In the genomic region with DNA sequence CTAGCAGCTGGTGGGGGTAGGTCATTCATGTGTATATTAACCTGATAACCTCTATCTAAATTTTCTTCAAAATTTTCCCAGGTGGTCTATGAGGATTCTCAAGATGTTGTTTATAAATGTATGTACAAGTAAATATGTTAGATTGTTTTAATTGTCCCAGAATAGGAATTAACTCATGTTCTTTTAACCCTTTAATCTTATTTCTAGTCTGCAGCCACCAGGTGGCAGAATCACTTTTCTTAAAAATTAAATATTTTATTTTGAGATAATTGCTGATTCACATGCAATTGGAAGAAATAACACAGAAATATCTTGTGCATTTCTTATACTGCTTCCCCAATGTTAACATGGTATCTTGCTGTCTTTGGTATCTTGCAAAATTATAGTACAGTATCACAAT, we compare ENCODE assay signal across 14 cellular contexts.
A peak's percentile ranks its signal among the peaks of the same experiment; 100 is the strongest.
DNase-seq lines count a peak whose midpoint lies in the region; ATAC-seq, FAIRE-seq and TF ChIP-seq lines count a peak whose summit lies in the region.
"Had no signal": no experiment of that assay in that cellular context is flagged by ENCODE, and none has a peak within 500 bp of the region (broad histone marks: within the 10 kb centered on the region; RNA-seq: fewer than 3 reads in every experiment).

No MANE protein-coding gene starts in this region.

- H3K36me3 Mint-ChIP-seq in WTC11 = peaks cover 21% of the 10 kb centered on the region
- no peaks in the 10 kb centered on the region for H3K36me3 Mint-ChIP-seq in CD4-positive, alpha-beta memory T cell
- H3K36me3 Mint-ChIP-seq: IgD-negative memory B cell had no signal

- peak; percentile 35 for TF ChIP-seq RAD21 in HCT116 (IDR thresholded peaks at IDR 0.05; ENCODE audit: low read depth)

- no peak overlapping the region for H3K27ac Mint-ChIP-seq in WTC11
- H3K27ac Mint-ChIP-seq in CD4-positive, alpha-beta memory T cell = no peak overlapping the region
- H3K27ac Mint-ChIP-seq: IgD-negative memory B cell had no signal

- peak; percentile 35 for TF ChIP-seq CTCF in D721Med (IDR thresholded peaks at IDR 0.05; ENCODE audit: insufficient read depth, missing control alignments)
- peak; percentile 30 to 66 (median 32); a peak in 4 of 6 replicates for TF ChIP-seq CTCF in HCT116 (IDR thresholded peaks at IDR 0.05 in 2 of 3, conservative IDR thresholded peaks at IDR 0.05 in 1 of 3; ENCODE audit: borderline replicate concordance in 1 of 3, insufficient read depth in 1 of 3, low read depth in 2 of 3, low read length in 2 of 3)
- TF ChIP-seq CTCF in WTC11 (IDR thresholded peaks at IDR 0.05) = peak; percentile 21; the same call in 1 of the 2 replicates
- TF ChIP-seq CTCF in lower lobe of right lung (IDR thresholded peaks at IDR 0.05) = peak; percentile 9

- H3K4me1 Mint-ChIP-seq in WTC11 = no peaks in the 10 kb centered on the region
- H3K4me1 Mint-ChIP-seq in CD4-positive, alpha-beta memory T cell = no peaks in the 10 kb centered on the region
- H3K4me1 Mint-ChIP-seq: central memory CD8-positive, alpha-beta T cell had no signal

- no peaks in the 10 kb centered on the region for H3K27me3 ChIP-seq in HCT116 (ENCODE audit: insufficient read depth, low read length)
- no peaks in the 10 kb centered on the region for H3K27me3 ChIP-seq in lower lobe of right lung (ENCODE audit: low read depth)
- H3K27me3 ChIP-seq in CD4-positive, alpha-beta memory T cell (ENCODE audit: insufficient read depth, low read length) = no peaks in the 10 kb centered on the region

- peaks cover 23% of the 10 kb centered on the region for H3K9me3 Mint-ChIP-seq in WTC11
- H3K9me3 Mint-ChIP-seq in CD4-positive, alpha-beta memory T cell = no peaks in the 10 kb centered on the region
- H3K9me3 Mint-ChIP-seq: central memory CD8-positive, alpha-beta T cell; IgD-negative memory B cell had no signal

- H3K79me2 ChIP-seq in HCT116 (ENCODE audit: insufficient read depth, low read length) = no peaks in the 10 kb centered on the region

- no peak overlapping the region for H3K9ac ChIP-seq in HCT116 (ENCODE audit: low read length)

- no peaks in the 10 kb centered on the region for H3K9me3 ChIP-seq in HCT116 (ENCODE audit: control insufficient read depth in 1 of 2, insufficient read depth in 1 of 2, low read depth in 1 of 2, low read length in 2 of 2)
- no peaks in the 10 kb centered on the region for H3K9me3 ChIP-seq in lower lobe of right lung
- H3K9me3 ChIP-seq in CD4-positive, alpha-beta memory T cell (ENCODE audit: control insufficient read depth in 1 of 2, low read length in 2 of 2) = no peaks in the 10 kb centered on the region

- H3K36me3 ChIP-seq in HCT116 (ENCODE audit: control insufficient read depth in 1 of 2, insufficient read depth in 2 of 2, low read length in 2 of 2) (no peaks in the 10 kb centered on the region), lower lobe of right lung (no peaks in the 10 kb centered on the region)
- no peaks in the 10 kb centered on the region for H3K36me3 ChIP-seq in CD4-positive, alpha-beta memory T cell (ENCODE audit: insufficient read depth, low read length)

- peaks cover 2% of the 10 kb centered on the region; the same call in 1 of the 2 replicates for H3K27me3 Mint-ChIP-seq in WTC11 (ENCODE audit: low read depth)
- H3K27me3 Mint-ChIP-seq in CD4-positive, alpha-beta memory T cell = peaks cover 7 to 12% of the 10 kb centered on the region in 2 donors
- H3K27me3 Mint-ChIP-seq: IgD-negative memory B cell had no signal

- no peak for FAIRE-seq in D721Med (lab: Jason Lieb, UNC)

- POLR2A ChIA-PET in HCT116 (lab: Charles Lee) = no interaction called here
- POLR2A ChIA-PET in WTC11 (lab: Charles Lee) = no interaction called here
- POLR2A ChIA-PET in CD4-positive, alpha-beta memory T cell (lab: Charles Lee; ENCODE audit: partially characterized antibody) = no interaction called here

- H3K27ac ChIP-seq in HCT116 (ENCODE audit: low read depth, low read length) (no peak overlapping the region), lower lobe of right lung (no peak overlapping the region)
- no peak overlapping the region for H3K27ac ChIP-seq in CD4-positive, alpha-beta memory T cell (ENCODE audit: low read depth, low read length)

- no peak overlapping the region for H3K4me3 Mint-ChIP-seq in WTC11
- no peak overlapping the region for H3K4me3 Mint-ChIP-seq in CD4-positive, alpha-beta memory T cell
- H3K4me3 Mint-ChIP-seq: central memory CD8-positive, alpha-beta T cell; IgD-negative memory B cell had no signal

- ATAC-seq in HCT116 = no peak; the same call in 1 of the 2 replicates
- no peak for ATAC-seq in WTC11
- no peak for ATAC-seq in lower lobe of right lung
- ATAC-seq in GM19463 (IDR thresholded peaks at IDR 0.05; ENCODE audit: unreplicated experiment) = no peak
- ATAC-seq: Right ventricle myocardium inferior; stimulated activated naive CD8-positive, alpha-beta T cell treated with anti-CD3 and anti-CD28 coated beads, Interleukin-15, Interleukin-2, amounts not matched to agents 100 U/mL and 50 U/mL, for 24 hours had no signal

- H3K9me2 ChIP-seq in HCT116 (ENCODE audit: insufficient read depth) = no peaks in the 10 kb centered on the region

- no peaks in the 10 kb centered on the region for H4K20me1 ChIP-seq in HCT116 (ENCODE audit: insufficient read depth)

- CTCF ChIA-PET in HCT116 (lab: Charles Lee) = interaction anchor here (2.8 kb wide), 1 partner anchor 1415 kb away, joined by 26 read pairs; no protein-coding TSS in a partner anchor
- CTCF ChIA-PET in WTC11 (lab: Charles Lee) = no interaction called here
- CTCF ChIA-PET in CD4-positive, alpha-beta memory T cell (lab: Charles Lee; ENCODE audit: partially characterized antibody) = interaction anchor here (1.8 kb wide), 1 partner anchor 11 kb away, joined by 7 read pairs; no protein-coding TSS in a partner anchor

- intact Hi-C loops in HCT116 (cut with micrococcal nuclease) (no loop called here), lower lobe of right lung (cut with DNase I) (no loop called here)
- intact Hi-C loops in CD4-positive, alpha-beta memory T cell (cut with micrococcal nuclease) = no loop called here

- H2AFZ ChIP-seq in HCT116 (ENCODE audit: low read depth, low read length, poor library complexity, severe bottlenecking) = peak overlapping the region; percentile 62

- no peaks in the 10 kb centered on the region for H3K4me1 ChIP-seq in HCT116 (ENCODE audit: control insufficient read depth in 1 of 2, insufficient read depth in 2 of 2, low read length in 2 of 2)
- no peaks in the 10 kb centered on the region for H3K4me1 ChIP-seq in lower lobe of right lung
- H3K4me1 ChIP-seq in CD4-positive, alpha-beta memory T cell (ENCODE audit: insufficient read depth, low read length) = no peaks in the 10 kb centered on the region

- BruUV-seq in HCT116 (replicated peaks; lab: Mats Ljungman, UMichigan) = no TSS peak

- RAD21 ChIA-PET in HCT116 (lab: Charles Lee; ENCODE audit: low non-redundant PET in 1 of 2, low total read pairs in 2 of 2, uncharacterized antibody in 2 of 2, unreplicated experiment in 2 of 2) = interaction anchor here in 1 of 2 experiments (1.0 kb wide), 1 partner anchor 1415 kb away, joined by 3 read pairs; no protein-coding TSS in a partner anchor

- no peak for DNase-seq in D721Med (ENCODE audit: insufficient read length, low spot score)
- DNase-seq in HCT116 (ENCODE audit: low read depth, low spot score) = peak; percentile 6
- DNase-seq in WTC11 (ENCODE audit: low spot score) = no peak
- no peak for DNase-seq in lower lobe of right lung
- no peak for DNase-seq in DMS79 treated with DMSO at 0.1 percent for 48 hours (lab: John Stamatoyannopoulos, UW)
- no peak for DNase-seq in CD4-positive, alpha-beta memory T cell
- no peak for DNase-seq in NCI-H2196 treated with DMSO at 0.1 percent for 48 hours (lab: John Stamatoyannopoulos, UW; ENCODE audit: unreplicated experiment)
- DNase-seq: activated CD4-positive, CD25-positive, alpha-beta regulatory T cell; stimulated activated CD4-positive, alpha-beta T cell treated with anti-CD3 and anti-CD28 coated beads, Interleukin-2, amount 100 ng/mL, for 24 hours; stimulated activated naive CD8-positive, alpha-beta T cell treated with anti-CD3 and anti-CD28 coated beads, Interleukin-15, Interleukin-2, amounts not matched to agents 100 U/mL and 50 U/mL, for 24 hours had no signal

- TF ChIP-seq POLR2A in HCT116 (IDR thresholded peaks at IDR 0.05; ENCODE audit: borderline replicate concordance, extremely low read depth, insufficient read depth, insufficient read length) = no peak

- no peak overlapping the region for H3K4me2 ChIP-seq in HCT116 (ENCODE audit: low read length)

- no peak overlapping the region for H3K4me3 ChIP-seq in HCT116 (replicated peaks in 1 of 2; ENCODE audit: low read depth in 1 of 2, low read length in 2 of 2)
- no peak overlapping the region for H3K4me3 ChIP-seq in lower lobe of right lung
- H3K4me3 ChIP-seq in CD4-positive, alpha-beta memory T cell (ENCODE audit: low read length in 2 of 2) = no peak overlapping the region

TF ChIP-seq in HCT116, 20 proteins besides CTCF, POLR2A, EP300 and RAD21 (continues in another document):
- TF ChIP-seq ZNF274 (IDR thresholded peaks at IDR 0.05; ENCODE audit: low read depth, low read length) (no peak), YY1 (IDR thresholded peaks at IDR 0.05; ENCODE audit: extremely low read depth, insufficient replicate concordance, low read depth, low read length) (no peak), EZH2phosphoT487 (IDR thresholded peaks at IDR 0.05; ENCODE audit: borderline replicate concordance) (no peak), EZH2 (IDR thresholded peaks at IDR 0.05) (no peak)
- TF ChIP-seq, protein P1, sequence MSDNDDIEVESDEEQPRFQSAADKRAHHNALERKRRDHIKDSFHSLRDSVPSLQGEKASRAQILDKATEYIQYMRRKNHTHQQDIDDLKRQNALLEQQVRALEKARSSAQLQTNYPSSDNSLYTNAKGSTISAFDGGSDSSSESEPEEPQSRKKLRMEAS (IDR thresholded peaks at IDR 0.05) = no peak
- TF ChIP-seq, protein P2, sequence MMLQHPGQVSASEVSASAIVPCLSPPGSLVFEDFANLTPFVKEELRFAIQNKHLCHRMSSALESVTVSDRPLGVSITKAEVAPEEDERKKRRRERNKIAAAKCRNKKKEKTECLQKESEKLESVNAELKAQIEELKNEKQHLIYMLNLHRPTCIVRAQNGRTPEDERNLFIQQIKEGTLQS (IDR thresholded peaks at IDR 0.05) = no peak

TF ChIP-seq in WTC11, 78 proteins besides CTCF, POLR2A, EP300 and RAD21 (continues in another document):
- TF ChIP-seq FOXP1 (CRISPR knock-in tag; IDR thresholded peaks at IDR 0.05; ENCODE audit: borderline replicate concordance) = no peak
- TF ChIP-seq, protein P3, sequence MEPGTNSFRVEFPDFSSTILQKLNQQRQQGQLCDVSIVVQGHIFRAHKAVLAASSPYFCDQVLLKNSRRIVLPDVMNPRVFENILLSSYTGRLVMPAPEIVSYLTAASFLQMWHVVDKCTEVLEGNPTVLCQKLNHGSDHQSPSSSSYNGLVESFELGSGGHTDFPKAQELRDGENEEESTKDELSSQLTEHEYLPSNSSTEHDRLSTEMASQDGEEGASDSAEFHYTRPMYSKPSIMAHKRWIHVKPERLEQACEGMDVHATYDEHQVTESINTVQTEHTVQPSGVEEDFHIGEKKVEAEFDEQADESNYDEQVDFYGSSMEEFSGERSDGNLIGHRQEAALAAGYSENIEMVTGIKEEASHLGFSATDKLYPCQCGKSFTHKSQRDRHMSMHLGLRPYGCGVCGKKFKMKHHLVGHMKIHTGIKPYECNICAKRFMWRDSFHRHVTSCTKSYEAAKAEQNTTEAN (CRISPR knock-in tag; IDR thresholded peaks at IDR 0.05) = no peak
- no peak for TF ChIP-seq NR3C1 (CRISPR knock-in tag; conservative IDR thresholded peaks at IDR 0.05; ENCODE audit: low read depth)
